In the genomic region with DNA sequence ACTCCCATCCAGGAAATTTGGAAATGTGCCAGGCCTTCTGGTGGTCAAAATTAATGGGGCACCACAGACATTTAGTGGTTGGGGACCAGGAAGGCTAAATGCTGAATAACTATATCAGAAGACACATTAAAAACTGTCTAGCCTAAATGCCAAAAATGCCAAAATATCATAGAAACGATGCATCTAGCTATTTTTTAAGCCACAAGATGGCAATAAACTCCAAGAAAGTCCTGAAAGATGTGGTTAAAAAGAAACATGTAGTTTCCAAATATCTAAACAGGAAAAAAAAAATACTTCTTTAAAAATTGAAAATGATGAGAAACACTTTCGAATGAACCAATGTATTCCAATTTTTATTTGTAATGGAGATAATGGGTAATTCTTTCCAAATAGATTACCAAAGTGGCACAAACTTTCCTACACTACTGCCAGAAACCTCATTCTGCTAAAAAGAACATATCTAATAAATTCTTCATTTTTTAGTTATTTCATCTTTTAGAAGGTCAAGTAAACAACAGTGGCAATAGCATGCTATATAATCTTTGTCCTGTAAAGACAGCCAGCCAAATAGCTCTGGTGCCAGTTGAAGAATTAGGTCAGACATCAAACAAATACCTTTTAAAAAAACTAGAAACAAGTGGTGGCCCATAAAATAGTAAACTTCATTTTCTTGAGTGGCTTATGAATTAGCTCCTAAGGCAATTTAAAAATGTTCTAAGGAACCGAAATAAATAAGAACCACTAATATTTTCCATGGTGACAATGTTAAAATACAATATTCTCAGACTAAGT, we compare ENCODE assay signal across 13 cellular contexts. TPM values are rescaled to one million over a fixed set of nuclear protein-coding genes. Genes with fewer than 3 reads are reported as not detected.
A peak's percentile ranks its signal among the peaks of the same experiment; 100 is the strongest.
DNase-seq lines count a peak whose midpoint lies in the region; ATAC-seq, FAIRE-seq and TF ChIP-seq lines count a peak whose summit lies in the region.
"Had no signal": no experiment of that assay in that cellular context is flagged by ENCODE, and none has a peak within 500 bp of the region (broad histone marks: within the 10 kb centered on the region; RNA-seq: fewer than 3 reads in every experiment).

No MANE protein-coding gene starts in this region.

- peak; percentile 20 to 37; a peak in 1 of 5 replicates for TF ChIP-seq RAD21 in A549 (conservative IDR thresholded peaks at IDR 0.05 in 1 of 2, IDR thresholded peaks at IDR 0.05 in 1 of 2)

- TF ChIP-seq EP300 in A549 (IDR thresholded peaks at IDR 0.05) = no peak

- TF ChIP-seq CTCF in A549 (IDR thresholded peaks at IDR 0.05) (peak; percentile 25; the same call in 2 of the 3 replicates), ascending aorta (IDR thresholded peaks at IDR 0.05) (peak; percentile 31 to 57 (median 53)), hepatocyte (IDR thresholded peaks at IDR 0.05; ENCODE audit: poor library complexity) (peak; percentile 35), colonic mucosa (IDR thresholded peaks at IDR 0.05) (no peak)
- TF ChIP-seq CTCF in CD4-positive, alpha-beta T cell (IDR thresholded peaks at IDR 0.05) = no peak

- H3K9me2 ChIP-seq in GM23248 (ENCODE audit: insufficient read depth) = no peaks in the 10 kb centered on the region
- no peaks in the 10 kb centered on the region for H3K9me2 ChIP-seq in hepatocyte (replicated peaks; ENCODE audit: insufficient read depth)

- H3K27ac ChIP-seq in A549 = no peak overlapping the region
- no peak overlapping the region for H3K27ac ChIP-seq in GM23248
- peak overlapping the region in 1 of 2 donors; percentile 37 for H3K27ac ChIP-seq in ascending aorta
- no peak overlapping the region for H3K27ac ChIP-seq in hepatocyte
- no peak overlapping the region for H3K27ac ChIP-seq in CD4-positive, alpha-beta T cell (ENCODE audit: low read depth, low read length)
- no peak overlapping the region for H3K27ac ChIP-seq in colonic mucosa

- H3K4me2 ChIP-seq in A549 (no peak overlapping the region), GM23248 (ENCODE audit: unreplicated experiment) (no peak overlapping the region), hepatocyte (no peak overlapping the region)

- in situ Hi-C loops in GM23248 (cut with MboI) = no loop called here

- no peaks in the 10 kb centered on the region for H3K79me2 ChIP-seq in GM23248 (ENCODE audit: insufficient read depth)
- no peaks in the 10 kb centered on the region for H3K79me2 ChIP-seq in hepatocyte

- H4K20me1 ChIP-seq in GM23248 (ENCODE audit: insufficient read depth) (no peaks in the 10 kb centered on the region), hepatocyte (ENCODE audit: insufficient read depth, poor library complexity, severe bottlenecking) (no peaks in the 10 kb centered on the region)

- FAIRE-seq in A549 (lab: Jason Lieb, UNC) = no peak

- DNase-seq in A549 (ENCODE audit: low read depth in 1 of 2, low spot score in 1 of 2) = no peak
- DNase-seq in GM23248 = peak; percentile 52
- no peak for DNase-seq in ascending aorta (ENCODE audit: low spot score in 2 of 2)
- no peak for DNase-seq in hepatocyte (ENCODE audit: low spot score)
- no peak for DNase-seq in kidney tubule cell (ENCODE audit: low spot score)
- no peak for DNase-seq in NCI-H2107 treated with DMSO at 0.1 percent for 48 hours (lab: John Stamatoyannopoulos, UW; ENCODE audit: unreplicated experiment)
- no peak for DNase-seq in CD4-positive, alpha-beta T cell
- no peak for DNase-seq in colonic mucosa
- DNase-seq: activated CD4-positive, alpha-beta T cell treated with anti-CD3 and anti-CD28 coated beads for 1 hour; CD8-positive, alpha-beta memory T cell; cortex of kidney; mucosa of descending colon had no signal

- H3K4me1 Mint-ChIP-seq in CD4-positive, alpha-beta T cell (ENCODE audit: low read depth) = no peaks in the 10 kb centered on the region
- H3K4me1 Mint-ChIP-seq: CD8-positive, alpha-beta memory T cell had no signal

- H3K36me3 Mint-ChIP-seq in CD4-positive, alpha-beta T cell (ENCODE audit: low read depth) = peaks cover 65% of the 10 kb centered on the region

- no peak for TF ChIP-seq POLR2A in A549 (IDR thresholded peaks at IDR 0.05; ENCODE audit: low read length)

- no peak for ATAC-seq in A549
- no peak for ATAC-seq in CD4-positive, alpha-beta T cell (ENCODE audit: poor library complexity)
- ATAC-seq: mucosa of descending colon, Right ventricle myocardium inferior had no signal

- H3K27me3 ChIP-seq in GM23248 (replicated peaks; ENCODE audit: insufficient read depth) (no peaks in the 10 kb centered on the region), ascending aorta (no peaks in the 10 kb centered on the region), hepatocyte (no peaks in the 10 kb centered on the region), colonic mucosa (no peaks in the 10 kb centered on the region)
- no peaks in the 10 kb centered on the region for H3K27me3 ChIP-seq in CD4-positive, alpha-beta T cell (ENCODE audit: control insufficient read depth, insufficient read depth, low read length)

- H3K9ac ChIP-seq in GM23248 (no peak overlapping the region), colonic mucosa (ENCODE audit: low read depth in 2 of 2, low read length in 2 of 2) (no peak overlapping the region)

- intact Hi-C loops in ascending aorta (cut with DNase I) = no loop called here
- intact Hi-C loops in CD4-positive, alpha-beta T cell (cut with DNase I, micrococcal nuclease) = no loop called here
- intact Hi-C loops in colonic mucosa (cut with DNase I) = no loop called here

- POLR2A ChIA-PET in A549 (lab: Yijun Ruan, JAX) = interaction anchor here (0.6 kb wide), 1 partner anchor 14 kb away, joined by 3 read pairs; no protein-coding TSS in a partner anchor
- POLR2A ChIA-PET in CD4-positive, alpha-beta T cell (lab: Charles Lee) = interaction anchor here (0.8 kb wide), 1 partner anchor 14 kb away, joined by 3 read pairs; no protein-coding TSS in a partner anchor

- H3K27ac Mint-ChIP-seq in CD4-positive, alpha-beta T cell = no peak overlapping the region

- H3K9me3 ChIP-seq in A549 (no peaks in the 10 kb centered on the region), GM23248 (ENCODE audit: low read depth) (no peaks in the 10 kb centered on the region), ascending aorta (no peaks in the 10 kb centered on the region), hepatocyte (ENCODE audit: low read depth) (no peaks in the 10 kb centered on the region), colonic mucosa (no peaks in the 10 kb centered on the region)
- no peaks in the 10 kb centered on the region for H3K9me3 ChIP-seq in CD4-positive, alpha-beta T cell (ENCODE audit: control insufficient read depth, low read length)
- H3K9me3 ChIP-seq: mucosa of descending colon had no signal

- H2AFZ ChIP-seq in GM23248 = no peak overlapping the region
- no peak overlapping the region for H2AFZ ChIP-seq in hepatocyte

- H3K4me3 Mint-ChIP-seq in CD4-positive, alpha-beta T cell = no peak overlapping the region
- H3K4me3 Mint-ChIP-seq: CD8-positive, alpha-beta memory T cell had no signal

- no peaks in the 10 kb centered on the region for H3K9me3 Mint-ChIP-seq in CD4-positive, alpha-beta T cell
- H3K9me3 Mint-ChIP-seq: CD8-positive, alpha-beta memory T cell had no signal

- no peaks in the 10 kb centered on the region for H3K4me1 ChIP-seq in A549
- H3K4me1 ChIP-seq in GM23248 (ENCODE audit: insufficient read depth) = no peaks in the 10 kb centered on the region
- H3K4me1 ChIP-seq in ascending aorta = no peaks in the 10 kb centered on the region
- H3K4me1 ChIP-seq in hepatocyte (ENCODE audit: insufficient read depth) = no peaks in the 10 kb centered on the region
- H3K4me1 ChIP-seq in colonic mucosa = no peaks in the 10 kb centered on the region

- CTCF ChIA-PET in A549 (lab: Yijun Ruan, JAX) = interaction anchor here (1.1 to 3.0 kb wide), 3 partner anchors 11 to 290 kb away, joined by 3 to 11 read pairs (median 3); no protein-coding TSS in a partner anchor
- CTCF ChIA-PET in CD4-positive, alpha-beta T cell (lab: Charles Lee) = no interaction called here

- 71% methylated on average over 3 of the region's 3 CpGs for WGBS in A549 (ENCODE audit: missing lambda C conversion rate)
- WGBS in GM23248 (ENCODE audit: low coverage in 1 of 2, low lambda C conversion rate in 2 of 2, missing lambda C conversion rate in 2 of 2), 2 experiments = 23 to 28% methylated on average over 3 of the region's 3 CpGs
- WGBS in hepatocyte (ENCODE audit: low lambda C conversion rate, missing lambda C conversion rate) = 85% methylated on average over 3 of the region's 3 CpGs

- H3K36me3 ChIP-seq in GM23248 (ENCODE audit: low read depth) (peaks cover 48% of the 10 kb centered on the region), ascending aorta (peaks cover 7 to 16% of the 10 kb centered on the region in 2 donors), hepatocyte (replicated peaks; ENCODE audit: insufficient read depth, low read depth) (no peaks in the 10 kb centered on the region), colonic mucosa (no peaks in the 10 kb centered on the region)

- H3K27me3 Mint-ChIP-seq in CD4-positive, alpha-beta T cell = no peaks in the 10 kb centered on the region
- H3K27me3 Mint-ChIP-seq: CD8-positive, alpha-beta memory T cell had no signal

- H3F3A ChIP-seq in GM23248 (ENCODE audit: insufficient read depth) = peaks cover 8% of the 10 kb centered on the region; the same call in 1 of the 2 replicates

- H3K4me3 ChIP-seq in A549 = no peak overlapping the region
- no peak overlapping the region for H3K4me3 ChIP-seq in GM23248
- no peak overlapping the region for H3K4me3 ChIP-seq in ascending aorta
- no peak overlapping the region for H3K4me3 ChIP-seq in hepatocyte
- no peak overlapping the region for H3K4me3 ChIP-seq in colonic mucosa
- H3K4me3 ChIP-seq: mucosa of descending colon had no signal

RNA-seq across cellular contexts. Expression of gene CCDC14, which starts 19.7 kb away (rescaled TPM):
- 71.4 and 111 TPM in 2 replicates for polyA plus RNA-seq in A549 (2011; rRNA removed)
- polyA plus RNA-seq in A549 (2012; cell fraction: cytosol; rRNA removed) = 28.8 and 32.7 TPM in 2 replicates
- polyA plus RNA-seq in A549 (2012; cell fraction: nucleus; rRNA removed) = 101 and 102 TPM in 2 replicates
- 28.8 to 31.7 TPM (median 29.3 TPM) in 3 replicates for polyA plus RNA-seq in A549 (2017; fragmentation: RNase III; extraction: RNeasy Plus Mini Kit Qiagen cat#74134 plus additional on column Dnase treatment)
- 56.4 and 65.7 TPM in 2 replicates for polyA minus RNA-seq in A549 (2011; rRNA and poly(A)+ RNA removed)
- 39.0 and 49.3 TPM in 2 replicates for total RNA-seq in GM23248 (2014; rRNA removed; shearing (Covaris generic))
- 18.2 and 23.2 TPM in 2 replicates for polyA plus RNA-seq in GM23248 (2016; fragmentation: Nextera tagmentation; extraction: Ambion mirVana)
- total RNA-seq in ascending aorta = 6.5 TPM
- 41.8 and 47.3 TPM in 2 replicates for total RNA-seq in hepatocyte
- 12.4 and 16.1 TPM in 2 replicates for polyA plus RNA-seq in hepatocyte
- total RNA-seq in CD4-positive, alpha-beta T cell = 10 to 100 TPM; 21.3 to 24.4 TPM
- total RNA-seq in colonic mucosa = 10 to 100 TPM; 69.5 to 70.1 TPM

RNA-seq across cellular contexts. Expression of gene ROPN1, which starts 50.6 kb away (rescaled TPM):
- polyA plus RNA-seq in A549 (2011; rRNA removed) (not detected in 2 replicates), A549 (2017; fragmentation: RNase III; extraction: RNeasy Plus Mini Kit Qiagen cat#74134 plus additional on column Dnase treatment) (not detected in 3 replicates), GM23248 (2016; fragmentation: Nextera tagmentation; extraction: Ambion mirVana) (not detected in 2 replicates), hepatocyte (not detected in 2 replicates)
- polyA plus RNA-seq in A549 (2012; cell fraction: cytosol; rRNA removed) = not detected in 2 replicates
- not detected in 2 replicates for polyA plus RNA-seq in A549 (2012; cell fraction: nucleus; rRNA removed)
- polyA minus RNA-seq in A549 (2011; rRNA and poly(A)+ RNA removed) = not detected in 2 replicates
- not detected in 2 replicates for total RNA-seq in GM23248 (2014; rRNA removed; shearing (Covaris generic))
- total RNA-seq in ascending aorta (not detected), hepatocyte (not detected in 2 replicates), colonic mucosa (1 to 10 TPM in 1 of 2 donors, under 1 TPM in 1; 0.66 to 1.1 TPM)
- total RNA-seq in CD4-positive, alpha-beta T cell = not detected
- total RNA-seq: CD8-positive, alpha-beta memory T cell; Right ventricle myocardium inferior had no signal
- polyA plus RNA-seq: CD8-positive, alpha-beta memory T cell had no signal

RNA-seq across cellular contexts. Expression of gene MYLK, which starts 57.2 kb away (rescaled TPM):
- polyA plus RNA-seq in A549 (2011; rRNA removed) = 13.6 and 17.4 TPM in 2 replicates
- 11.8 and 15.3 TPM in 2 replicates for polyA plus RNA-seq in A549 (2012; cell fraction: cytosol; rRNA removed)
- 25.6 and 37.1 TPM in 2 replicates for polyA plus RNA-seq in A549 (2012; cell fraction: nucleus; rRNA removed)
- polyA plus RNA-seq in A549 (2017; fragmentation: RNase III; extraction: RNeasy Plus Mini Kit Qiagen cat#74134 plus additional on column Dnase treatment) = 16.9 to 18.3 TPM (median 16.9 TPM) in 3 replicates
- polyA minus RNA-seq in A549 (2011; rRNA and poly(A)+ RNA removed) = 28.4 and 41.6 TPM in 2 replicates
- total RNA-seq in GM23248 (2014; rRNA removed; shearing (Covaris generic)) = 157 and 174 TPM in 2 replicates
- polyA plus RNA-seq in GM23248 (2016; fragmentation: Nextera tagmentation; extraction: Ambion mirVana) = 110 TPM in 2 replicates
- 196 TPM for total RNA-seq in ascending aorta
- 17.7 and 27.1 TPM in 2 replicates for total RNA-seq in hepatocyte
- 13.1 and 17.1 TPM in 2 replicates for polyA plus RNA-seq in hepatocyte
- under 1 TPM in 1 of 2 experiments, not detected in 1; 0.22 TPM for total RNA-seq in CD4-positive, alpha-beta T cell
- total RNA-seq in colonic mucosa = 100 to 1,000 TPM in 1 of 2 donors, 10 to 100 TPM in 1; 58.8 to 267 TPM

Comparison
In these comparisons a context has a peak if more than half of its experiments do, and no peak if none do; other contexts are left out.
1. CTCF ChIP-seq: peak in A549 (single experiment), ascending aorta (3 of 3) and hepatocyte (single experiment); none in CD4-positive, alpha-beta T cell (single experiment) and colonic mucosa (single experiment).
2. RNA of gene MYLK, which starts 57.2 kb away (total RNA-seq): 58.8 to 267 TPM in colonic mucosa, 196 TPM in ascending aorta (single experiment), 157 to 174 TPM in GM23248 and 17.7 to 27.1 TPM in hepatocyte; 0.22 TPM in CD4-positive, alpha-beta T cell; every median in the first group is over 10 times any median in the second.